Comparison of ENCODE assay signal across 10 cellular contexts in the genomic region with DNA sequence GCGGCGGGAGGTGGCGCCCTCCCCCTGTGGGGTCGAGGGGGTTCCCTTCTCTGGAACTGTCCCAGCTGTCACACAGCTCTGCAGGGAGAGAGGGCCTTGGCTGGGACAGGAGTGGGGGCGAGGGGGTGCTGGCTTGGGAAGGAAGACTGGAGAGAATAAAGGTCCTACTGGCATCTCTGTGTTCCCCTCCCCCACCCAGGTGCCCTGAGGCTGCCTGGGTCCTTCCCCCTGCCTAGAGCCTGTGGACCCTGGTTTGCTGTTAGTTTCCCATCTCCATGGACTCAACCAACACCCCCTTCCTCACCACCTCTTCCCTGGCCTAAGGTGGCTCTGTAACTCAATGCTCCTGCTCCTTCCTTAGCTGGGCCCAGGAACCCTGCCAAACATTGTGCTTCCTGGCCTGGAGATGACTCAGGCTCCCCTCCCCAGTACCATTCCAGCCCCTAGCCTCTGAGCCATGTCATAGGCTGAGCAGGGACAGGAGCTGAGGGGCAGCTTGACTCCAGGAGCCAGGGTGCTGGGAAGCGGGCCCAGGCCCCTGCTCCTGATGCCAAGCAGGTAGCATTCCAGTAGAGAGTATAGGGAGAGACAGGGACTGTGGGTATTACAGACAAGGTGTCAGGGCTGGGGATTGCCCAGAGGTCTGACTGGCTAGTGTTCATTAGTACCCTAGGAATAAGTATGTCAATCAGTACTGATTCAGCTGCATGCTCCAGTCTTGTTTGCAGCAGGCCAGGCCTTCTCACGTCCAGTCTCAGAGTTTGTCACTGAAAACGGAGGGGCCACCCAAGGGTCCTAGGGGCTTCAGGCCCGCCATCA.
A peak's percentile ranks its signal among the peaks of the same experiment; 100 is the strongest.
DNase-seq lines count a peak whose midpoint lies in the region; ATAC-seq and TF ChIP-seq lines count a peak whose summit lies in the region.
"Had no signal": no experiment of that assay in that cellular context is flagged by ENCODE, and none has a peak within 500 bp of the region (broad histone marks: within the 10 kb centered on the region; RNA-seq: fewer than 3 reads in every experiment).

No MANE protein-coding gene starts in this region.

- no peaks in the 10 kb centered on the region for H3K36me3 ChIP-seq in osteoblast (ENCODE audit: insufficient read depth, low read length)

- H3K79me2 ChIP-seq in osteoblast (ENCODE audit: insufficient read depth, low read length) = no peaks in the 10 kb centered on the region

- H3K27ac ChIP-seq in C4-2B (peak overlapping the region; percentile 16; the same call in 1 of the 2 replicates), osteoblast (ENCODE audit: low read depth, low read length) (no peak overlapping the region), dorsolateral prefrontal cortex (no peak overlapping the region)

- H3K9me3 ChIP-seq in osteoblast (ENCODE audit: low read depth, low read length) = no peaks in the 10 kb centered on the region

- no peak for TF ChIP-seq CTCF in C4-2B (conservative IDR thresholded peaks at IDR 0.05)
- no peak for TF ChIP-seq CTCF in fibroblast of villous mesenchyme (IDR thresholded peaks at IDR 0.05; ENCODE audit: insufficient read depth, low read depth, low read length)
- no peak for TF ChIP-seq CTCF in osteoblast (IDR thresholded peaks at IDR 0.05; ENCODE audit: extremely low read depth, low read depth, low read length)
- no peak for TF ChIP-seq CTCF in dorsolateral prefrontal cortex (IDR thresholded peaks at IDR 0.05 in 54 of 56, conservative IDR thresholded peaks at IDR 0.05 in 2 of 56; ENCODE audit: low read depth in 1 of 56, partially characterized antibody in 56 of 56)

- no peaks in the 10 kb centered on the region for H4K20me1 ChIP-seq in osteoblast (ENCODE audit: insufficient read depth, low read length)

- intact Hi-C loops in dorsolateral prefrontal cortex (cut with DNase I) = no loop called here

- H3K4me3 ChIP-seq in fibroblast of villous mesenchyme (ENCODE audit: low read depth, low read length) = no peak overlapping the region
- no peak overlapping the region for H3K4me3 ChIP-seq in osteoblast (ENCODE audit: insufficient read depth, low read length)
- H3K4me3 ChIP-seq in dorsolateral prefrontal cortex = no peak overlapping the region

- H3K27me3 ChIP-seq in osteoblast (ENCODE audit: insufficient read depth, low read length) = peaks cover 3% of the 10 kb centered on the region
- peaks cover 0 to 61% (median 7%) of the 10 kb centered on the region in 45 donors for H3K27me3 ChIP-seq in dorsolateral prefrontal cortex

- no peak overlapping the region for H2AFZ ChIP-seq in osteoblast (ENCODE audit: low read length)

- no peak overlapping the region for H3K4me2 ChIP-seq in osteoblast (ENCODE audit: insufficient read depth, low read length)

- DNase-seq in RPMI7951 (ENCODE audit: low read depth) = peak; percentile 83
- DNase-seq in fibroblast of villous mesenchyme (ENCODE audit: low read depth) = peak; percentile 47
- peak; percentile 93 for DNase-seq in osteoblast (ENCODE audit: insufficient read length, low spot score, missing footprints)
- no peak for DNase-seq in dorsolateral prefrontal cortex
- DNase-seq in NCI-H128 (lab: John Stamatoyannopoulos, UW; ENCODE audit: unreplicated experiment) = no peak
- DNase-seq: effector memory CD4-positive, alpha-beta T cell; T-helper 9 cell had no signal

- peaks cover 11% of the 10 kb centered on the region for H3K4me1 ChIP-seq in osteoblast (ENCODE audit: insufficient read depth, low read length)

- ATAC-seq in HG02938 (IDR thresholded peaks at IDR 0.05; ENCODE audit: unreplicated experiment) (no peak), HG03354 (IDR thresholded peaks at IDR 0.05; ENCODE audit: poor library complexity, severe bottlenecking, unreplicated experiment) (no peak)

Comparison
In these comparisons a context has a peak if more than half of its experiments do, and no peak if none do; other contexts are left out.
1. DNase-seq: peak in RPMI7951 (single experiment), fibroblast of villous mesenchyme (single experiment) and osteoblast (single experiment); none in dorsolateral prefrontal cortex (0 of 10) and NCI-H128 (single experiment).